ENCODE assay signal across 18 cellular contexts in genomic region chr16:2287916-2288547, GRCh38. TPM values are rescaled to one million over a fixed set of nuclear protein-coding genes. Genes with fewer than 3 reads are reported as not detected.
DNase-seq lines count a peak whose midpoint lies in the region; ATAC-seq, FAIRE-seq and TF ChIP-seq lines count a peak whose summit lies in the region.
"Had no signal": no experiment of that assay in that cellular context is flagged by ENCODE, and none has a peak within 500 bp of the region (broad histone marks: within the 10 kb centered on the region; RNA-seq: fewer than 3 reads in every experiment).

No MANE protein-coding gene starts in this region.

- no peaks in the 10 kb centered on the region for H3K4me1 ChIP-seq in right cardiac atrium (ENCODE audit: control insufficient read depth, insufficient read depth, low read length)
- H3K4me1 ChIP-seq in left ventricle myocardium inferior, result no peaks in the 10 kb centered on the region
- peaks cover 0 to 8% of the 10 kb centered on the region in 2 experiments; a peak in 1 of 5 replicates for H3K4me1 ChIP-seq in K562 (replicated peaks in 1 of 2; ENCODE audit: control insufficient read depth in 2 of 2, insufficient read depth in 2 of 2, low read length in 2 of 2)
- H3K4me1 ChIP-seq in neuronal stem cell (ENCODE audit: control insufficient read depth in 2 of 2, insufficient read depth in 1 of 2, low read depth in 1 of 2, low read length in 2 of 2), result no peaks in the 10 kb centered on the region
- H3K4me1 ChIP-seq: A549 had no signal

- H3K9me3 ChIP-seq in right cardiac atrium (ENCODE audit: control insufficient read depth, low read length) (no peaks in the 10 kb centered on the region), left ventricle myocardium inferior (replicated peaks) (no peaks in the 10 kb centered on the region), K562 (replicated peaks; ENCODE audit: control insufficient read depth, insufficient read depth, low read depth, low read length) (no peaks in the 10 kb centered on the region), neuronal stem cell (replicated peaks in 1 of 2; ENCODE audit: control insufficient read depth in 2 of 2, insufficient read depth in 1 of 2, low read depth in 1 of 2, low read length in 2 of 2) (peaks cover 0 to 2% of the 10 kb centered on the region in 2 donors)
- H3K9me3 ChIP-seq: A549 had no signal

- H3K27me3 ChIP-seq in right cardiac atrium (ENCODE audit: control insufficient read depth, insufficient read depth) (no peaks in the 10 kb centered on the region), left ventricle myocardium inferior (ENCODE audit: low read depth) (no peaks in the 10 kb centered on the region), K562 (ENCODE audit: control insufficient read depth in 2 of 2, insufficient read depth in 2 of 2, low read length in 2 of 2) (no peaks in the 10 kb centered on the region), neuronal stem cell (ENCODE audit: control insufficient read depth in 3 of 3, insufficient read depth in 3 of 3, low read depth in 1 of 3, low read length in 3 of 3) (no peaks in the 10 kb centered on the region)

- H3K14ac ChIP-seq in neuronal stem cell (ENCODE audit: low read length), result peak overlapping the region; percentile 47

- ATAC-seq in right cardiac atrium (no peak), K562 (no peak), GM19467 (IDR thresholded peaks at IDR 0.05; ENCODE audit: unreplicated experiment) (no peak)
- ATAC-seq: A549; CD8-positive, alpha-beta T cell; GM12878 had no signal

- H2BK120ac ChIP-seq in neuronal stem cell (ENCODE audit: low read depth, low read length), result no peak overlapping the region

- no peaks in the 10 kb centered on the region for H3K9me1 ChIP-seq in K562 (ENCODE audit: control insufficient read depth, insufficient read depth, low read length)

- H3K4me3 ChIP-seq in right cardiac atrium (ENCODE audit: low read length), result no peak overlapping the region
- H3K4me3 ChIP-seq in left ventricle myocardium inferior, result no peak overlapping the region
- H3K4me3 ChIP-seq in K562, result no peak overlapping the region
- H3K4me3 ChIP-seq in neuronal stem cell (ENCODE audit: low read length in 2 of 2), result no peak overlapping the region
- H3K4me3 ChIP-seq: A549, GM12878 had no signal

- no peak for TF ChIP-seq RAD21 in K562 (CRISPR knock-in tag; conservative IDR thresholded peaks at IDR 0.05 in 1 of 2, IDR thresholded peaks at IDR 0.05 in 1 of 2)

- H2BK15ac ChIP-seq in neuronal stem cell (ENCODE audit: low read length), result no peak overlapping the region

- no TSS peak for BruUV-seq in K562 (replicated peaks; lab: Mats Ljungman, UMichigan)

- no peak overlapping the region for H3K9ac ChIP-seq in K562 (ENCODE audit: insufficient read depth in 1 of 2, low read depth in 2 of 2, low read length in 2 of 2)
- H3K9ac ChIP-seq in neuronal stem cell (ENCODE audit: low read depth, low read length, poor library complexity), result no peak overlapping the region

- no peak overlapping the region for H3K27ac ChIP-seq in right cardiac atrium (ENCODE audit: low read length)
- H3K27ac ChIP-seq in left ventricle myocardium inferior (replicated peaks), result no peak overlapping the region
- no peak overlapping the region for H3K27ac ChIP-seq in K562 (ENCODE audit: extremely low read depth, low read depth, low read length)
- no peak overlapping the region for H3K27ac ChIP-seq in neuronal stem cell (replicated peaks; ENCODE audit: low read length)
- H3K27ac ChIP-seq: 22Rv1, A549 had no signal

- H4K20me1 ChIP-seq in K562 (replicated peaks; ENCODE audit: control insufficient read depth, insufficient read depth, low read length), result no peaks in the 10 kb centered on the region

- H2AFZ ChIP-seq in K562 (ENCODE audit: low read depth, low read length) (no peak overlapping the region), neuronal stem cell (ENCODE audit: low read length) (no peak overlapping the region)

- H3K4me2 ChIP-seq in K562 (ENCODE audit: insufficient read depth, low read length), result no peak overlapping the region
- no peak overlapping the region for H3K4me2 ChIP-seq in neuronal stem cell (ENCODE audit: insufficient read depth, low read length, poor library complexity, severe bottlenecking)
- H3K4me2 ChIP-seq: A549 had no signal

- WGBS in right cardiac atrium, result 82% methylated on average over 35 of the region's 35 CpGs
- WGBS in K562 (ENCODE audit: insufficient coverage, low coverage, missing lambda C conversion rate), result 87% methylated on average over 25 of the region's 35 CpGs
- no CpG with 5 or more reads among the region's 35 CpGs for WGBS in neuronal stem cell (ENCODE audit: extremely low coverage in 2 of 2, insufficient read length in 2 of 2, insufficient replicate concordance in 1 of 2), 2 donors

- no peak for TF ChIP-seq POLR2A in K562 (conservative IDR thresholded peaks at IDR 0.05)

- no peak overlapping the region for H3K18ac ChIP-seq in neuronal stem cell (ENCODE audit: low read length)

- peaks cover 67% of the 10 kb centered on the region for H3K36me3 ChIP-seq in left ventricle myocardium inferior
- H3K36me3 ChIP-seq in K562 (ENCODE audit: control insufficient read depth, insufficient read depth, low read length), result peaks cover 57% of the 10 kb centered on the region; the same call in 2 of the 3 replicates
- H3K36me3 ChIP-seq in neuronal stem cell (replicated peaks in 1 of 2; ENCODE audit: control insufficient read depth in 2 of 2, insufficient read depth in 2 of 2, low read length in 2 of 2), result peaks cover 0 to 6% of the 10 kb centered on the region in 2 donors

- FAIRE-seq in K562 (lab: Jason Lieb, UNC) (no peak), GM19239 (lab: Jason Lieb, UNC) (no peak)
- FAIRE-seq: A549, GM12878 had no signal

- no peak for TF ChIP-seq EP300 in K562 (IDR thresholded peaks at IDR 0.05; ENCODE audit: low read length)

- H2BK5ac ChIP-seq in neuronal stem cell (ENCODE audit: low read length), result no peak overlapping the region

- no peaks in the 10 kb centered on the region for H3K79me1 ChIP-seq in neuronal stem cell (ENCODE audit: low read depth, low read length)

- H3K23ac ChIP-seq in neuronal stem cell (ENCODE audit: low read depth, low read length, poor library complexity), result peak overlapping the region; percentile 34

- TF ChIP-seq CTCF in left ventricle myocardium inferior (IDR thresholded peaks at IDR 0.05; ENCODE audit: borderline replicate concordance) (no peak), K562 (IDR thresholded peaks at IDR 0.05 in 2 of 3, conservative IDR thresholded peaks at IDR 0.05 in 1 of 3; ENCODE audit: insufficient read depth in 2 of 3, low read depth in 1 of 3, low read length in 3 of 3) (no peak)

- no peaks in the 10 kb centered on the region for H3K79me2 ChIP-seq in K562 (ENCODE audit: control insufficient read depth, insufficient read depth, low read length)

- no peak overlapping the region for H4K91ac ChIP-seq in neuronal stem cell (ENCODE audit: low read depth, low read length, poor library complexity)

- POLR2A ChIA-PET in K562 (lab: Yijun Ruan, JAX), result interaction anchor here (0.6 to 1.2 kb wide), 7 partner anchors 10 to 109 kb away, joined by 3 to 4 read pairs (median 3); no protein-coding TSS in a partner anchor

- CTCF ChIA-PET in K562 (lab: Yijun Ruan, JAX; ENCODE audit: low intra/inter-chr PET ratio), result no interaction called here

- no peak overlapping the region for H2BK12ac ChIP-seq in neuronal stem cell (ENCODE audit: low read length)

- in situ Hi-C loops in K562 (cut with MboI), result no loop called here

- no peak overlapping the region for H3K4ac ChIP-seq in neuronal stem cell (ENCODE audit: low read length)

- DNase-seq in right cardiac atrium (peak in 2 of 3 donors; percentile 40 to 50), left ventricle myocardium inferior (no peak), K562 (ENCODE audit: extremely low read depth in 1 of 4, low spot score in 3 of 4) (no peak), neuronal stem cell (ENCODE audit: low spot score) (no peak), T-helper 1 cell (no peak), GM19239 (ENCODE audit: insufficient read length, low spot score) (no peak)
- DNase-seq in stimulated activated naive CD4-positive, alpha-beta T cell (lab: John Stamatoyannopoulos, UW), result no peak
- DNase-seq: AML-193; Calu3; CD8-positive, alpha-beta T cell; DND-41; EL; GOT3; HCEC 1CT had no signal

- intact Hi-C loops in right cardiac atrium (cut with DNase I), result no loop called here
- intact Hi-C loops in left ventricle myocardium inferior (cut with micrococcal nuclease), result no loop called here
- intact Hi-C loops in K562 (cut with micrococcal nuclease), result no loop called here

- H2AK5ac ChIP-seq in neuronal stem cell (ENCODE audit: low read depth, low read length), result no peak overlapping the region

- H4K8ac ChIP-seq in neuronal stem cell (ENCODE audit: low read depth, low read length), result no peak overlapping the region

RNA-seq across cellular contexts. Expression of gene RNPS1, which starts 20.1 kb away (rescaled TPM):
- 100 to 1,000 TPM; 103 to 114 (median 110) TPM for total RNA-seq in right cardiac atrium
- polyA plus RNA-seq in right cardiac atrium, result 105 TPM
- 106 TPM for total RNA-seq in left ventricle myocardium inferior
- total RNA-seq in K562 (2011; cell fraction: chromatin; rRNA removed; ENCODE audit: low replicate concordance), result 373 and 378 TPM in 2 replicates
- 251 and 274 TPM in 2 replicates for total RNA-seq in K562 (2011; cell fraction: nucleolus; rRNA removed)
- total RNA-seq in K562 (2011; cell fraction: nucleoplasm; rRNA removed), result 357 and 477 TPM in 2 replicates
- 252 and 305 TPM in 2 replicates for total RNA-seq in K562 (2014; rRNA removed)
- 122 and 138 TPM in 2 replicates for total RNA-seq in K562 (2014; rRNA removed; fragmentation: Illumina TruSeq; extraction: Trizol)
- 188 and 196 TPM in 2 replicates for total RNA-seq in K562 (2015; rRNA removed; fragmentation: Illumina TruSeq; extraction: Trizol)
- 338 and 343 TPM in 2 replicates for total RNA-seq in K562 (2021)
- polyA plus RNA-seq in K562 (2011; rRNA removed), result 202 and 211 TPM in 2 replicates
- 319 and 500 TPM in 2 replicates for polyA plus RNA-seq in K562 (2011; cell fraction: cytosol; rRNA removed)
- polyA plus RNA-seq in K562 (2011; cell fraction: nucleus; rRNA removed), result 227 and 282 TPM in 2 replicates
- polyA plus RNA-seq in K562 (2012), result 240 and 340 TPM in 2 replicates
- polyA plus RNA-seq in K562 (2014; fragmentation: Illumina TruSeq; extraction: Trizol), result 307 and 351 TPM in 2 replicates
- 10 to 100 TPM; 44.9 to 50.6 TPM for polyA plus RNA-seq in K562 (2014; fragmentation: Nextera tagmentation; extraction: Ambion mirVana)
- 286 and 343 TPM in 2 replicates for polyA plus RNA-seq in K562 (2014; rRNA removed)
- polyA minus RNA-seq in K562 (2011; rRNA and poly(A)+ RNA removed), result 122 and 170 TPM in 2 replicates
- 137 and 148 TPM in 2 replicates for polyA minus RNA-seq in K562 (2011; cell fraction: cytosol; rRNA and poly(A)+ RNA removed)
- 71.2 and 87.7 TPM in 2 replicates for polyA minus RNA-seq in K562 (2011; cell fraction: nucleus; rRNA and poly(A)+ RNA removed)
- polyA plus RNA-seq in neuronal stem cell (2013, experiment 1 of 2), result 350 TPM
- 344 TPM for polyA plus RNA-seq in neuronal stem cell (2013, experiment 2 of 2)

RNA-seq across cellular contexts. Expression of gene ECI1, which starts 36.6 kb away (rescaled TPM):
- total RNA-seq in right cardiac atrium (100 to 1,000 TPM; 110 to 145 (median 121) TPM), left ventricle myocardium inferior (165 TPM), K562 (2014; rRNA removed) (175 and 241 TPM in 2 replicates), K562 (2014; rRNA removed; fragmentation: Illumina TruSeq; extraction: Trizol) (21.4 and 22.6 TPM in 2 replicates), K562 (2015; rRNA removed; fragmentation: Illumina TruSeq; extraction: Trizol) (54.0 and 55.0 TPM in 2 replicates), K562 (2021) (172 and 181 TPM in 2 replicates)
- polyA plus RNA-seq in right cardiac atrium (166 TPM), K562 (2011; rRNA removed) (70.5 and 106 TPM in 2 replicates), K562 (2014; fragmentation: Illumina TruSeq; extraction: Trizol) (32.0 and 72.2 TPM in 2 replicates), K562 (2014; fragmentation: Nextera tagmentation; extraction: Ambion mirVana) (1 to 10 TPM; 4.7 to 7.6 TPM), K562 (2014; rRNA removed) (189 and 199 TPM in 2 replicates)
- 82.7 and 201 TPM in 2 replicates for total RNA-seq in K562 (2011; cell fraction: chromatin; rRNA removed; ENCODE audit: low replicate concordance)
- total RNA-seq in K562 (2011; cell fraction: nucleolus; rRNA removed), result 140 and 148 TPM in 2 replicates
- 85.4 and 93.3 TPM in 2 replicates for total RNA-seq in K562 (2011; cell fraction: nucleoplasm; rRNA removed)
- 147 and 284 TPM in 2 replicates for polyA plus RNA-seq in K562 (2011; cell fraction: cytosol; rRNA removed)
- polyA plus RNA-seq in K562 (2011; cell fraction: nucleus; rRNA removed), result 105 and 118 TPM in 2 replicates
- 136 and 268 TPM in 2 replicates for polyA plus RNA-seq in K562 (2012)
- 14.3 and 21.6 TPM in 2 replicates for polyA minus RNA-seq in K562 (2011; rRNA and poly(A)+ RNA removed)
- 51.2 and 72.4 TPM in 2 replicates for polyA minus RNA-seq in K562 (2011; cell fraction: cytosol; rRNA and poly(A)+ RNA removed)
- polyA minus RNA-seq in K562 (2011; cell fraction: nucleus; rRNA and poly(A)+ RNA removed), result 26.7 and 36.3 TPM in 2 replicates
- 58.4 TPM for polyA plus RNA-seq in neuronal stem cell (2013, experiment 1 of 2)
- 57.0 TPM for polyA plus RNA-seq in neuronal stem cell (2013, experiment 2 of 2)

RNA-seq across cellular contexts. Expression of gene DNASE1L2, which starts 51.8 kb away (rescaled TPM):
- under 1 TPM; 0.17 to 0.43 (median 0.33) TPM for total RNA-seq in right cardiac atrium
- 0.48 TPM for polyA plus RNA-seq in right cardiac atrium
- 0.47 TPM for total RNA-seq in left ventricle myocardium inferior
- total RNA-seq in K562 (2011; cell fraction: chromatin; rRNA removed; ENCODE audit: low replicate concordance), result 8.6 and 40.6 TPM in 2 replicates
- total RNA-seq in K562 (2011; cell fraction: nucleolus; rRNA removed), result 34.9 and 37.8 TPM in 2 replicates
- 12.8 and 15.3 TPM in 2 replicates for total RNA-seq in K562 (2011; cell fraction: nucleoplasm; rRNA removed)
- total RNA-seq in K562 (2014; rRNA removed), result 2.2 and 2.6 TPM in 2 replicates
- 0.11 TPM in 1 of 2 replicates, not detected in the other for total RNA-seq in K562 (2014; rRNA removed; fragmentation: Illumina TruSeq; extraction: Trizol)
- total RNA-seq in K562 (2015; rRNA removed; fragmentation: Illumina TruSeq; extraction: Trizol), result 1.9 and 2.1 TPM in 2 replicates
- total RNA-seq in K562 (2021), result 2.7 and 4.1 TPM in 2 replicates
- polyA plus RNA-seq in K562 (2011; rRNA removed), result 1.6 and 4.6 TPM in 2 replicates
- polyA plus RNA-seq in K562 (2011; cell fraction: cytosol; rRNA removed), result 2.3 and 6.0 TPM in 2 replicates
- 47.3 and 57.1 TPM in 2 replicates for polyA plus RNA-seq in K562 (2011; cell fraction: nucleus; rRNA removed)
- 2.7 and 5.3 TPM in 2 replicates for polyA plus RNA-seq in K562 (2012)
- polyA plus RNA-seq in K562 (2014; fragmentation: Illumina TruSeq; extraction: Trizol), result 0.25 and 0.83 TPM in 2 replicates
- polyA plus RNA-seq in K562 (2014; fragmentation: Nextera tagmentation; extraction: Ambion mirVana), result under 1 TPM in 1 of 2 experiments, not detected in 1; 0.08 TPM
- polyA plus RNA-seq in K562 (2014; rRNA removed), result 2.5 and 3.1 TPM in 2 replicates
- 0.11 and 0.45 TPM in 2 replicates for polyA minus RNA-seq in K562 (2011; rRNA and poly(A)+ RNA removed)
- 0.38 and 1.8 TPM in 2 replicates for polyA minus RNA-seq in K562 (2011; cell fraction: cytosol; rRNA and poly(A)+ RNA removed)
- polyA minus RNA-seq in K562 (2011; cell fraction: nucleus; rRNA and poly(A)+ RNA removed), result 5.1 and 6.1 TPM in 2 replicates
- polyA plus RNA-seq in neuronal stem cell (2013, experiment 1 of 2), result 0.26 TPM
- 0.30 TPM for polyA plus RNA-seq in neuronal stem cell (2013, experiment 2 of 2)

RNA-seq across cellular contexts. Expression of gene ABCA3, which starts 52.5 kb away (rescaled TPM):
- total RNA-seq in right cardiac atrium (10 to 100 TPM in 1 of 4 donors, 1 to 10 TPM in 3; 7.7 to 11.3 (median 8.5) TPM), left ventricle myocardium inferior (6.9 TPM), K562 (2014; rRNA removed) (6.9 and 11.0 TPM in 2 replicates), K562 (2014; rRNA removed; fragmentation: Illumina TruSeq; extraction: Trizol) (4.9 and 6.8 TPM in 2 replicates), K562 (2015; rRNA removed; fragmentation: Illumina TruSeq; extraction: Trizol) (5.6 and 6.1 TPM in 2 replicates), K562 (2021) (22.3 and 23.7 TPM in 2 replicates)
- polyA plus RNA-seq in right cardiac atrium (6.9 TPM), K562 (2011; rRNA removed) (9.2 and 15.1 TPM in 2 replicates), K562 (2014; fragmentation: Illumina TruSeq; extraction: Trizol) (15.4 and 18.8 TPM in 2 replicates), K562 (2014; fragmentation: Nextera tagmentation; extraction: Ambion mirVana) (under 1 TPM; 0.66 to 0.81 TPM), K562 (2014; rRNA removed) (11.7 and 13.9 TPM in 2 replicates)
- 40.2 and 114 TPM in 2 replicates for total RNA-seq in K562 (2011; cell fraction: chromatin; rRNA removed; ENCODE audit: low replicate concordance)
- total RNA-seq in K562 (2011; cell fraction: nucleolus; rRNA removed), result 54.3 and 65.4 TPM in 2 replicates
- 51.5 and 63.2 TPM in 2 replicates for total RNA-seq in K562 (2011; cell fraction: nucleoplasm; rRNA removed)
- 8.2 and 11.8 TPM in 2 replicates for polyA plus RNA-seq in K562 (2011; cell fraction: cytosol; rRNA removed)
- 36.8 and 72.7 TPM in 2 replicates for polyA plus RNA-seq in K562 (2011; cell fraction: nucleus; rRNA removed)
- polyA plus RNA-seq in K562 (2012), result 12.0 and 19.4 TPM in 2 replicates
- polyA minus RNA-seq in K562 (2011; rRNA and poly(A)+ RNA removed), result 7.5 and 9.7 TPM in 2 replicates
- 12.4 and 14.4 TPM in 2 replicates for polyA minus RNA-seq in K562 (2011; cell fraction: cytosol; rRNA and poly(A)+ RNA removed)
- 10.1 and 11.4 TPM in 2 replicates for polyA minus RNA-seq in K562 (2011; cell fraction: nucleus; rRNA and poly(A)+ RNA removed)
- polyA plus RNA-seq in neuronal stem cell (2013, experiment 1 of 2), result 10.2 TPM
- 10.1 TPM for polyA plus RNA-seq in neuronal stem cell (2013, experiment 2 of 2)

Comparison
In these comparisons a context has a peak if more than half of its experiments do, and no peak if none do; other contexts are left out.
1. DNase-seq: peak in right cardiac atrium (2 of 3); none in left ventricle myocardium inferior (single experiment), K562 (0 of 4), neuronal stem cell (single experiment), T-helper 1 cell (0 of 5), stimulated activated naive CD4-positive, alpha-beta T cell (0 of 6) and GM19239 (single experiment).